Comparison of ENCODE assay signal across 1 cellular context in genomic region chr1:1435094-1435903, GRCh38.
TF ChIP-seq lines count a peak whose summit lies in the region.

Gene VWA1, plus strand, starts transcription at chr1:1435690. Its CDS starts 59 bp downstream, at chr1:1435749.

TF ChIP-seq in HepG2, 621 proteins besides CTCF, POLR2A, EP300 and RAD21 (continued from another document and continues in another):
- no peak for TF ChIP-seq ZNF407 (CRISPR knock-in tag; IDR thresholded peaks at IDR 0.05; ENCODE audit: not compliant biosample characterization)
- TF ChIP-seq THAP8 (CRISPR knock-in tag; IDR thresholded peaks at IDR 0.05; ENCODE audit: borderline replicate concordance), result no peak
- 0 out of 2 replicates have a peak, but pooled peaks have one; percentile 59 for TF ChIP-seq HINFP (CRISPR knock-in tag; IDR thresholded peaks at IDR 0.05; ENCODE audit: low read depth)
- no peak for TF ChIP-seq ZNF235 (CRISPR knock-in tag; IDR thresholded peaks at IDR 0.05; ENCODE audit: borderline replicate concordance)
- TF ChIP-seq ZNF335 (CRISPR knock-in tag; IDR thresholded peaks at IDR 0.05), result no peak
- TF ChIP-seq ZNF839 (CRISPR knock-in tag; IDR thresholded peaks at IDR 0.05; ENCODE audit: borderline replicate concordance), result no peak
- TF ChIP-seq HNF1A (IDR thresholded peaks at IDR 0.05; ENCODE audit: low read depth), result no peak
- TF ChIP-seq HNF1A (CRISPR knock-in tag; IDR thresholded peaks at IDR 0.05; ENCODE audit: borderline replicate concordance), result peak; percentile 41
- TF ChIP-seq TEAD3 (CRISPR knock-in tag; optimal IDR thresholded peaks at IDR 0.05; ENCODE audit: borderline replicate concordance), result peak; percentile 2
- peak; percentile 88 for TF ChIP-seq ZFX (CRISPR knock-in tag; IDR thresholded peaks at IDR 0.05; ENCODE audit: low read depth)
- TF ChIP-seq ZZZ3 (CRISPR knock-in tag; IDR thresholded peaks at IDR 0.05; ENCODE audit: borderline replicate concordance), result no peak
- TF ChIP-seq GABPB1 (CRISPR knock-in tag; IDR thresholded peaks at IDR 0.05), result peak; percentile 57; the same call in 1 of the 2 replicates
- no peak for TF ChIP-seq ZFP41 (CRISPR knock-in tag; IDR thresholded peaks at IDR 0.05; ENCODE audit: borderline replicate concordance)
- TF ChIP-seq TOE1 (CRISPR knock-in tag; IDR thresholded peaks at IDR 0.05), result no peak
- TF ChIP-seq FOXM1 (CRISPR knock-in tag; IDR thresholded peaks at IDR 0.05), result no peak
- TF ChIP-seq NONO (IDR thresholded peaks at IDR 0.05), result no peak
- TF ChIP-seq NONO (CRISPR knock-in tag; conservative IDR thresholded peaks at IDR 0.05), result 0 out of 2 replicates have a peak, but pooled peaks have one; percentile 27
- TF ChIP-seq IKZF5 (CRISPR knock-in tag; IDR thresholded peaks at IDR 0.05), result 0 out of 2 replicates have a peak, but pooled peaks have one; percentile 15
- TF ChIP-seq ZNF18 (CRISPR knock-in tag; IDR thresholded peaks at IDR 0.05; ENCODE audit: insufficient replicate concordance), result no peak
- no peak for TF ChIP-seq ZNF260 (CRISPR knock-in tag; IDR thresholded peaks at IDR 0.05; ENCODE audit: borderline replicate concordance, low read depth)
- TF ChIP-seq ZC3H4 (CRISPR knock-in tag; IDR thresholded peaks at IDR 0.05; ENCODE audit: borderline replicate concordance), result no peak
- TF ChIP-seq ISX (CRISPR knock-in tag; conservative IDR thresholded peaks at IDR 0.05), result no peak
- peak; percentile 87 for TF ChIP-seq ZNF777 (CRISPR knock-in tag; IDR thresholded peaks at IDR 0.05)
- TF ChIP-seq ZNF615 (CRISPR knock-in tag; IDR thresholded peaks at IDR 0.05; ENCODE audit: borderline replicate concordance), result no peak
- TF ChIP-seq ZSCAN21 (CRISPR knock-in tag; IDR thresholded peaks at IDR 0.05; ENCODE audit: borderline replicate concordance), result peak; percentile 80; the same call in 1 of the 2 replicates
- no peak; the same call in 1 of the 2 replicates for TF ChIP-seq ZFP91 (CRISPR knock-in tag; IDR thresholded peaks at IDR 0.05; ENCODE audit: borderline replicate concordance)
- TF ChIP-seq LRRFIP1 (CRISPR knock-in tag; conservative IDR thresholded peaks at IDR 0.05), result no peak
- no peak for TF ChIP-seq ZNF124 (CRISPR knock-in tag; IDR thresholded peaks at IDR 0.05)
- TF ChIP-seq GABPA (IDR thresholded peaks at IDR 0.05; ENCODE audit: low read depth, low read length), result no peak
- no peak for TF ChIP-seq GABPA (CRISPR knock-in tag; IDR thresholded peaks at IDR 0.05; ENCODE audit: low read depth)
- no peak; the same call in 1 of the 2 replicates for TF ChIP-seq TFDP1 (CRISPR knock-in tag; IDR thresholded peaks at IDR 0.05; ENCODE audit: borderline replicate concordance)
- TF ChIP-seq KAT7 (CRISPR knock-in tag; IDR thresholded peaks at IDR 0.05; ENCODE audit: borderline replicate concordance), result peak; percentile 75; the same call in 1 of the 2 replicates
- TF ChIP-seq RORA (CRISPR knock-in tag; IDR thresholded peaks at IDR 0.05), result no peak
- no peak for TF ChIP-seq RNF2 (conservative IDR thresholded peaks at IDR 0.05; ENCODE audit: low read depth)
